Comparison of ENCODE assay signal across 5 cellular contexts in genomic region chrY:14330362-14330761, GRCh38.
"Had no signal": no experiment of that assay in that cellular context is flagged by ENCODE, and none has a peak within 500 bp of the region (broad histone marks: within the 10 kb centered on the region; RNA-seq: fewer than 3 reads in every experiment).

No MANE protein-coding gene starts in this region.

- H3K4me1 Mint-ChIP-seq: H9, IgD-negative memory B cell had no signal

- H3K9me3 Mint-ChIP-seq: H9, IgD-negative memory B cell had no signal

- H3K27ac Mint-ChIP-seq: H9, IgD-negative memory B cell had no signal

- H3K27me3 Mint-ChIP-seq: IgD-negative memory B cell had no signal

- H3K36me3 Mint-ChIP-seq: IgD-negative memory B cell had no signal

- H3K4me3 Mint-ChIP-seq: GM23338, H9, IgD-negative memory B cell had no signal

- DNase-seq: H9, HCEC 1CT had no signal

- ATAC-seq: GM23338, HepG2 had no signal
